In the genomic region with DNA sequence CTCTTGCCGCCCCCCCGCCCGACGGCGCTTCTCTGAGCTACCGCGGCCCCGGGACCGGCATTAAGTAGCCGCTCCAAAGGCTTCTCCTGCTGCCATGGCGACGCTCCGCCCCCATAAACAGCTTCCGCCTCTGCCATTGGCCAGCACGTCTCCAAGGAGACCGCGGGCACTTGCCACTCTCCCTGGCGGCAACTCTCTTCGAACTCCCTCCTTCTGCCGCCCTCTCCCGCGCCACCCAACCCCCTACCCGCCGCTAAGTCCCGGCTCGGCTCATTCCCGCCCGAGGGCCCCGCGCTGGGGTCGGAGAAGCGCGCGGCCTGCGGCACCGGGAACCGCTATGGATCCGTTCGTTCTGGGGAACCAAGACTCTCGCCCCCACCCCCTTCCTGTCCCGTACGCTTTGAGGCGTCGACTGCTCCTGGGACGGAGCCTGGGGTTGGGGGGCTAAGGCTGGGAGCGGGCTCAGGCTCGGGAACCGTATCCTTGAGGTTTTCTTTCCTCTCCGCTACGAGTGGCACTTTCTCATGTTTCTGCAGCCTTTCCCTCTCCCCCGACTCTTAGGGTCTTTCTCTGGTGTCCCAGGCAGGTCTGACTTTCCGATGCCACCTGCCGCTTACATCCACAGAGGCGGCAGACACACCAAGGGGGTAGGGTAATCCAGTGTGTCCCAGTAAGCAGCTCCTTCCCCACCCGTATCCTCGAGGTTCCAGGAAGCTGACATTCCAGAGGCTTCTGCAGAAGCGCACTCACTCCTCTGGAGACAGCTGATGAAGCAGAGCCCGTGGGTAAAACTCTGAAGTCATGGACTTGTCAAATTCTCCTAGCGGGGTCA, we compare ENCODE assay signal across 1 cellular context.
TF ChIP-seq lines count a peak whose summit lies in the region.

A gene with protein sequence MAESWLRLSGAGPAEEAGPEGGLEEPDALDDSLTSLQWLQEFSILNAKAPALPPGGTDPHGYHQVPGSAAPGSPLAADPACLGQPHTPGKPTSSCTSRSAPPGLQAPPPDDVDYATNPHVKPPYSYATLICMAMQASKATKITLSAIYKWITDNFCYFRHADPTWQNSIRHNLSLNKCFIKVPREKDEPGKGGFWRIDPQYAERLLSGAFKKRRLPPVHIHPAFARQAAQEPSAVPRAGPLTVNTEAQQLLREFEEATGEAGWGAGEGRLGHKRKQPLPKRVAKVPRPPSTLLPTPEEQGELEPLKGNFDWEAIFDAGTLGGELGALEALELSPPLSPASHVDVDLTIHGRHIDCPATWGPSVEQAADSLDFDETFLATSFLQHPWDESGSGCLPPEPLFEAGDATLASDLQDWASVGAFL (minus strand): TSS at position 34 of the 832 bp plus-strand sequence. CDS start 850 bp downstream, outside the sequence.

TF ChIP-seq in SK-N-SH treated with all-trans-retinoic acid at 6 μM for 48 hours, 23 proteins besides CTCF, POLR2A, EP300 and RAD21 (continued from another document):
- TF ChIP-seq, protein P1, sequence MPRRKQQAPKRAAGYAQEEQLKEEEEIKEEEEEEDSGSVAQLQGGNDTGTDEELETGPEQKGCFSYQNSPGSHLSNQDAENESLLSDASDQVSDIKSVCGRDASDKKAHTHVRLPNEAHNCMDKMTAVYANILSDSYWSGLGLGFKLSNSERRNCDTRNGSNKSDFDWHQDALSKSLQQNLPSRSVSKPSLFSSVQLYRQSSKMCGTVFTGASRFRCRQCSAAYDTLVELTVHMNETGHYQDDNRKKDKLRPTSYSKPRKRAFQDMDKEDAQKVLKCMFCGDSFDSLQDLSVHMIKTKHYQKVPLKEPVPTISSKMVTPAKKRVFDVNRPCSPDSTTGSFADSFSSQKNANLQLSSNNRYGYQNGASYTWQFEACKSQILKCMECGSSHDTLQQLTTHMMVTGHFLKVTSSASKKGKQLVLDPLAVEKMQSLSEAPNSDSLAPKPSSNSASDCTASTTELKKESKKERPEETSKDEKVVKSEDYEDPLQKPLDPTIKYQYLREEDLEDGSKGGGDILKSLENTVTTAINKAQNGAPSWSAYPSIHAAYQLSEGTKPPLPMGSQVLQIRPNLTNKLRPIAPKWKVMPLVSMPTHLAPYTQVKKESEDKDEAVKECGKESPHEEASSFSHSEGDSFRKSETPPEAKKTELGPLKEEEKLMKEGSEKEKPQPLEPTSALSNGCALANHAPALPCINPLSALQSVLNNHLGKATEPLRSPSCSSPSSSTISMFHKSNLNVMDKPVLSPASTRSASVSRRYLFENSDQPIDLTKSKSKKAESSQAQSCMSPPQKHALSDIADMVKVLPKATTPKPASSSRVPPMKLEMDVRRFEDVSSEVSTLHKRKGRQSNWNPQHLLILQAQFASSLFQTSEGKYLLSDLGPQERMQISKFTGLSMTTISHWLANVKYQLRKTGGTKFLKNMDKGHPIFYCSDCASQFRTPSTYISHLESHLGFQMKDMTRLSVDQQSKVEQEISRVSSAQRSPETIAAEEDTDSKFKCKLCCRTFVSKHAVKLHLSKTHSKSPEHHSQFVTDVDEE (CRISPR knock-in tag; IDR thresholded peaks at IDR 0.05), result no peak
- no peak for TF ChIP-seq ZNF8 (CRISPR knock-in tag; IDR thresholded peaks at IDR 0.05)
- no peak for TF ChIP-seq RARB (CRISPR knock-in tag; IDR thresholded peaks at IDR 0.05)
- TF ChIP-seq BACH2 (CRISPR knock-in tag; IDR thresholded peaks at IDR 0.05; ENCODE audit: borderline replicate concordance), result no peak
- TF ChIP-seq, protein P2, sequence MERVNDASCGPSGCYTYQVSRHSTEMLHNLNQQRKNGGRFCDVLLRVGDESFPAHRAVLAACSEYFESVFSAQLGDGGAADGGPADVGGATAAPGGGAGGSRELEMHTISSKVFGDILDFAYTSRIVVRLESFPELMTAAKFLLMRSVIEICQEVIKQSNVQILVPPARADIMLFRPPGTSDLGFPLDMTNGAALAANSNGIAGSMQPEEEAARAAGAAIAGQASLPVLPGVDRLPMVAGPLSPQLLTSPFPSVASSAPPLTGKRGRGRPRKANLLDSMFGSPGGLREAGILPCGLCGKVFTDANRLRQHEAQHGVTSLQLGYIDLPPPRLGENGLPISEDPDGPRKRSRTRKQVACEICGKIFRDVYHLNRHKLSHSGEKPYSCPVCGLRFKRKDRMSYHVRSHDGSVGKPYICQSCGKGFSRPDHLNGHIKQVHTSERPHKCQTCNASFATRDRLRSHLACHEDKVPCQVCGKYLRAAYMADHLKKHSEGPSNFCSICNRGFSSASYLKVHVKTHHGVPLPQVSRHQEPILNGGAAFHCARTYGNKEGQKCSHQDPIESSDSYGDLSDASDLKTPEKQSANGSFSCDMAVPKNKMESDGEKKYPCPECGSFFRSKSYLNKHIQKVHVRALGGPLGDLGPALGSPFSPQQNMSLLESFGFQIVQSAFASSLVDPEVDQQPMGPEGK (CRISPR knock-in tag; IDR thresholded peaks at IDR 0.05; ENCODE audit: borderline replicate concordance), result no peak
